In genomic region chr1:97136971-97137370, GRCh38 we compare ENCODE assay signal across 28 cellular contexts.
"Had no signal": no experiment of that assay in that cellular context is flagged by ENCODE, and none has a peak within 500 bp of the region (broad histone marks: within the 10 kb centered on the region; RNA-seq: fewer than 3 reads in every experiment).

No MANE protein-coding gene starts in this region.

- DNase-seq: activated CD4-positive, alpha-beta T cell treated with anti-CD3 and anti-CD28 coated beads for 4 hours; activated CD8-positive, alpha-beta memory T cell treated with anti-CD3 and anti-CD28 coated beads, Interleukin-2, amount 50 U/mL, for 4 hours; activated CD8-positive, alpha-beta T cell treated with anti-CD3 and anti-CD28 coated beads for 36 hours; activated effector memory CD4-positive, alpha-beta T cell treated with Interleukin-2 at 50 U/mL for 16 hours; activated naive CD4-positive, alpha-beta T cell; body of pancreas; Karpas-422; MM.1S; NCI-H1105 treated with DMSO at 0.1 percent for 48 hours; NCI-H1436 treated with DMSO at 0.1 percent for 48 hours; NCI-H187 treated with DMSO at 0.1 percent for 48 hours; NCI-H2081 treated with DMSO at 0.1 percent for 48 hours; NCI-H2171; NCI-H226; NCI-H526; NCI-H774; NK-92 treated with Interleukin-12 subunit alpha and Interleukin-12 subunit beta, amount 100 ng/mL, for 24 hours; OCI-M1; Right ventricle myocardium superior; SJCRH30; SK-N-SH; T-helper 1 cell; WERI-Rb-1 had no signal

- H3K27me3 ChIP-seq: ascending aorta, body of pancreas, SJCRH30 had no signal

- H3K4me3 ChIP-seq: ascending aorta, body of pancreas, K562, SJCRH30 had no signal

- H3K4me1 ChIP-seq: ascending aorta, SJCRH30 had no signal

- H3K4me3 Mint-ChIP-seq: activated CD8-positive, alpha-beta T cell treated with anti-CD3 and anti-CD28 coated beads for 36 hours; activated naive CD4-positive, alpha-beta T cell treated with anti-CD3 and anti-CD28 coated beads, Interleukin-2, amount 50 U/mL, for 24 hours; activated T-helper 1 cell treated with anti-CD3 and anti-CD28 coated beads, Interleukin-12 subunit alpha, Interleukin-12 subunit beta, Interleukin-2, Interleukin-4 antibody, amounts not matched to agents 30 ng/mL and 10 ng/mL and 1 ng/mL, durations not matched to agents 14 hours and 24 hours and 36 hours had no signal

- H3K27ac Mint-ChIP-seq: activated CD8-positive, alpha-beta T cell treated with anti-CD3 and anti-CD28 coated beads for 36 hours; activated naive CD4-positive, alpha-beta T cell treated with anti-CD3 and anti-CD28 coated beads, Interleukin-2, amount 50 U/mL, for 24 hours; activated T-helper 1 cell treated with anti-CD3 and anti-CD28 coated beads, Interleukin-12 subunit alpha, Interleukin-12 subunit beta, Interleukin-2, Interleukin-4 antibody, amounts not matched to agents 30 ng/mL and 10 ng/mL and 1 ng/mL, durations not matched to agents 14 hours and 24 hours and 36 hours had no signal

- H3K27ac ChIP-seq: ascending aorta, body of pancreas, RWPE1, SJCRH30, WERI-Rb-1 had no signal

- H3K36me3 ChIP-seq: ascending aorta, SJCRH30, WERI-Rb-1 had no signal

- FAIRE-seq: K562 had no signal

- H3K27me3 Mint-ChIP-seq: activated CD8-positive, alpha-beta T cell treated with anti-CD3 and anti-CD28 coated beads for 36 hours; activated naive CD4-positive, alpha-beta T cell treated with anti-CD3 and anti-CD28 coated beads, Interleukin-2, amount 50 U/mL, for 24 hours had no signal

- H3K9me3 ChIP-seq: ascending aorta, body of pancreas, SJCRH30, SK-N-SH had no signal

- H3K9me3 Mint-ChIP-seq: activated CD8-positive, alpha-beta T cell treated with anti-CD3 and anti-CD28 coated beads for 36 hours; activated naive CD4-positive, alpha-beta T cell treated with anti-CD3 and anti-CD28 coated beads, Interleukin-2, amount 50 U/mL, for 24 hours; activated T-helper 1 cell treated with anti-CD3 and anti-CD28 coated beads, Interleukin-12 subunit alpha, Interleukin-12 subunit beta, Interleukin-2, Interleukin-4 antibody, amounts not matched to agents 30 ng/mL and 10 ng/mL and 1 ng/mL, durations not matched to agents 14 hours and 24 hours and 36 hours had no signal
